2 cellular contexts compared by ENCODE assay signal in genomic region chr16:74339226-74339625, GRCh38. TPM values are rescaled to one million over a fixed set of nuclear protein-coding genes. Genes with fewer than 3 reads are reported as not detected.
"Had no signal": no experiment of that assay in that cellular context is flagged by ENCODE, and none has a peak within 500 bp of the region (broad histone marks: within the 10 kb centered on the region; RNA-seq: fewer than 3 reads in every experiment).

No MANE protein-coding gene starts in this region.

RNA-seq across cellular contexts. Expression of gene NPIPB15, which starts 36.9 kb away (rescaled TPM):
- total RNA-seq: upper lobe of right lung, vagina had no signal
